11 cellular contexts compared by ENCODE assay signal in the genomic region with DNA sequence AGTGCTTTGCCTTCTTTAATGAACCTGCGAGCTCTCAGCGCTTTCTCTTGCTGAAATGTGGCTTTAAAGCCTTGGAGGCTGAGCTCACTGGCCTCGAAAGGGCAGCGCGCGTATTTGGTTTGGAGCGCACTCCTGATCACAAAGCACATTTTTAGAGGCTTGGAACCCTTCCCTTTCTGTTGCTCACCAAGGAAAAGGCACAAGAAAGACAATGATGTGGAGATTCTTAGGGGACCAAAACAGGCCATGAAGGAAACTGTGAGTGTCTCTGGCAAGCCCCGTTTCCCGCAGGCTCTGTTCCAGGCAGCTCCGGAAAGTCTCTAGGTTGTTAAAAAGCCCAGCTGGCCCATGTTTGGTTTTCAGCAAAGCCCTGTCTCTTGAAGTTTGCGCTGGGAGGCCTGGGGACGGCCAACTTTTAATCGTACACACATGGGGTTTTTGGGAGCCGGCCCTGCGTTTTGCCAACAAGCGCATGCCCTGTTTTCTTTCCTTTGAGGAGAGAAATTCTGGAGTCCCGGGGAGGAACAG. TPM values are rescaled to one million over a fixed set of nuclear protein-coding genes. Genes with fewer than 3 reads are reported as not detected.
A peak's percentile ranks its signal among the peaks of the same experiment; 100 is the strongest.
DNase-seq lines count a peak whose midpoint lies in the region; ATAC-seq and TF ChIP-seq lines count a peak whose summit lies in the region.
"Had no signal": no experiment of that assay in that cellular context is flagged by ENCODE, and none has a peak within 500 bp of the region (broad histone marks: within the 10 kb centered on the region; RNA-seq: fewer than 3 reads in every experiment).

No MANE protein-coding gene starts in this region.

- no peaks in the 10 kb centered on the region for H3K4me1 Mint-ChIP-seq in Caco-2 (ENCODE audit: low read depth, unreplicated experiment)

- WGBS in adrenal gland, 4 donors, result 48 to 80% (median 77%) methylated on average over 12 to 17 of the region's 17 CpGs
- 75 to 77% methylated on average over 17 of the region's 17 CpGs for WGBS in upper lobe of left lung, 2 donors

- no peak overlapping the region for H3K27ac Mint-ChIP-seq in Caco-2 (ENCODE audit: unreplicated experiment)

- DNase-seq in adrenal gland (peak in 3 of 7 donors; percentile 55 to 76 (median 56)), fibroblast of the conjunctiva (ENCODE audit: low read depth) (peak; percentile 92), upper lobe of left lung (peak in 1 of 2 donors; percentile 24), NCI-H2227 treated with DMSO at 0.1 percent for 48 hours (lab: John Stamatoyannopoulos, UW) (no peak), Caco-2 (no peak)
- DNase-seq: GDM1, NCI-H187, SK-N-SH had no signal

- H3K4me1 ChIP-seq in adrenal gland (replicated peaks in 1 of 2) (peaks cover 0 to 5% of the 10 kb centered on the region in 2 donors), muscle layer of colon (ENCODE audit: insufficient read depth, low read length) (peaks cover 51% of the 10 kb centered on the region), upper lobe of left lung (peaks cover 0 to 16% (median 3%) of the 10 kb centered on the region in 4 donors), Caco-2 (no peaks in the 10 kb centered on the region)

- TF ChIP-seq EP300 in upper lobe of left lung (IDR thresholded peaks at IDR 0.05), result no peak

- H3K9me3 ChIP-seq in adrenal gland (replicated peaks in 1 of 3), result no peaks in the 10 kb centered on the region
- no peaks in the 10 kb centered on the region for H3K9me3 ChIP-seq in muscle layer of colon (ENCODE audit: low read length)
- peaks cover 0 to 9% (median 0%) of the 10 kb centered on the region in 4 donors for H3K9me3 ChIP-seq in upper lobe of left lung
- H3K9me3 ChIP-seq in Caco-2, result no peaks in the 10 kb centered on the region
- H3K9me3 ChIP-seq: SK-N-SH had no signal

- H3K9ac ChIP-seq in muscle layer of colon (ENCODE audit: low read length), result peak overlapping the region; percentile 1
- H3K9ac ChIP-seq: SK-N-SH had no signal

- POLR2A ChIA-PET in Caco-2 (lab: Charles Lee), result no interaction called here

- H3K27ac ChIP-seq in adrenal gland, result peak overlapping the region in 3 of 5 donors; percentile 14 to 81 (median 67)
- H3K27ac ChIP-seq in muscle layer of colon (ENCODE audit: low read depth, low read length), result peak overlapping the region; percentile 84
- H3K27ac ChIP-seq in upper lobe of left lung, result peak overlapping the region; percentile 55 to 82 (median 62)

- peak; percentile 35 to 85 for ATAC-seq in upper lobe of left lung (ENCODE audit: low FRiP score in 2 of 2)
- no peak for ATAC-seq in HG03442 (IDR thresholded peaks at IDR 0.05; ENCODE audit: unreplicated experiment)
- no peak for ATAC-seq in GM21447 (IDR thresholded peaks at IDR 0.05; ENCODE audit: unreplicated experiment)

- H3K4me3 ChIP-seq in adrenal gland (no peak overlapping the region), muscle layer of colon (ENCODE audit: low read depth in 1 of 2, low read length in 2 of 2) (no peak overlapping the region), upper lobe of left lung (no peak overlapping the region), Caco-2 (ENCODE audit: low read depth, low read length) (no peak overlapping the region)

- intact Hi-C loops in adrenal gland (cut with DNase I), result no loop called here
- intact Hi-C loops in Caco-2 (cut with micrococcal nuclease; ENCODE audit: unreplicated experiment), result no loop called here

- TF ChIP-seq CTCF in adrenal gland (IDR thresholded peaks at IDR 0.05), result no peak
- no peak for TF ChIP-seq CTCF in upper lobe of left lung (IDR thresholded peaks at IDR 0.05)
- no peak for TF ChIP-seq CTCF in Caco-2 (IDR thresholded peaks at IDR 0.05; ENCODE audit: insufficient read depth in 1 of 2, low read depth in 1 of 2, low read length in 1 of 2, severe bottlenecking in 1 of 2, unreplicated experiment in 1 of 2)

- H3K27me3 Mint-ChIP-seq in Caco-2 (ENCODE audit: insufficient read depth, unreplicated experiment), result no peaks in the 10 kb centered on the region

- no peaks in the 10 kb centered on the region for H3K36me3 Mint-ChIP-seq in Caco-2 (ENCODE audit: insufficient read depth, unreplicated experiment)

- TF ChIP-seq POLR2A in adrenal gland (IDR thresholded peaks at IDR 0.05) (no peak), upper lobe of left lung (IDR thresholded peaks at IDR 0.05) (no peak)

- H3K36me3 ChIP-seq in adrenal gland (replicated peaks in 1 of 2), result peaks cover 0 to 37% of the 10 kb centered on the region in 2 donors
- H3K36me3 ChIP-seq in muscle layer of colon (ENCODE audit: insufficient read depth, low read length), result peaks cover 52% of the 10 kb centered on the region
- peaks cover 0 to 57% (median 30%) of the 10 kb centered on the region in 4 donors for H3K36me3 ChIP-seq in upper lobe of left lung
- H3K36me3 ChIP-seq in Caco-2 (ENCODE audit: control insufficient read depth, insufficient read depth, low read length), result no peaks in the 10 kb centered on the region

- no TSS peak for BruUV-seq in Caco-2 (replicated peaks; lab: Mats Ljungman, UMichigan)

- H3K27me3 ChIP-seq in adrenal gland, result no peaks in the 10 kb centered on the region
- no peaks in the 10 kb centered on the region for H3K27me3 ChIP-seq in muscle layer of colon (ENCODE audit: control insufficient read depth in 1 of 2, insufficient read depth in 2 of 2, low read length in 2 of 2)
- H3K27me3 ChIP-seq in upper lobe of left lung, result no peaks in the 10 kb centered on the region
- H3K27me3 ChIP-seq in Caco-2 (replicated peaks; ENCODE audit: control insufficient read depth, insufficient read depth, low read length), result no peaks in the 10 kb centered on the region

- H3K4me3 Mint-ChIP-seq in Caco-2 (ENCODE audit: unreplicated experiment), result no peak overlapping the region

- CTCF ChIA-PET in Caco-2 (lab: Charles Lee), result no interaction called here

- no peaks in the 10 kb centered on the region for H3K9me3 Mint-ChIP-seq in Caco-2 (ENCODE audit: unreplicated experiment)

RNA-seq across cellular contexts. Expression of a gene that starts 9.4 kb away (rescaled TPM):
- 1 to 10 TPM in 7 of 8 donors, under 1 TPM in 1; 0.60 to 7.8 (median 4.2) TPM for total RNA-seq in adrenal gland
- polyA plus RNA-seq in adrenal gland, result 1 to 10 TPM in 2 of 3 donors, under 1 TPM in 1; 0.84 to 9.8 (median 1.7) TPM
- 10 to 100 TPM in 1 of 6 donors, 1 to 10 TPM in 4, not detected in 1; 1.4 to 13.3 (median 2.1) TPM for total RNA-seq in upper lobe of left lung
- total RNA-seq in Caco-2 (2022), result 35.7 and 44.8 TPM in 2 replicates

RNA-seq across cellular contexts. Expression of a gene that starts 32.4 kb away (rescaled TPM):
- 100 to 1,000 TPM in 7 of 8 donors, 10 to 100 TPM in 1; 51.3 to 395 (median 194) TPM for total RNA-seq in adrenal gland
- 100 to 1,000 TPM in 1 of 3 donors, 10 to 100 TPM in 2; 44.4 to 149 (median 62.7) TPM for polyA plus RNA-seq in adrenal gland
- 100 to 1,000 TPM; 144 to 295 (median 240) TPM for total RNA-seq in upper lobe of left lung
- 17.6 and 21.2 TPM in 2 replicates for total RNA-seq in Caco-2 (2022)

Comparison
In these comparisons a context has a peak if more than half of its experiments do, and no peak if none do; other contexts are left out.
1. ATAC-seq: peak in upper lobe of left lung (2 of 2); none in HG03442 (single experiment) and GM21447 (single experiment).
2. Peak in every context shown above with its lines, with median percentiles within 50 percentile points of each other: H3K27ac ChIP-seq.